23 cellular contexts compared by ENCODE assay signal in the genomic region with DNA sequence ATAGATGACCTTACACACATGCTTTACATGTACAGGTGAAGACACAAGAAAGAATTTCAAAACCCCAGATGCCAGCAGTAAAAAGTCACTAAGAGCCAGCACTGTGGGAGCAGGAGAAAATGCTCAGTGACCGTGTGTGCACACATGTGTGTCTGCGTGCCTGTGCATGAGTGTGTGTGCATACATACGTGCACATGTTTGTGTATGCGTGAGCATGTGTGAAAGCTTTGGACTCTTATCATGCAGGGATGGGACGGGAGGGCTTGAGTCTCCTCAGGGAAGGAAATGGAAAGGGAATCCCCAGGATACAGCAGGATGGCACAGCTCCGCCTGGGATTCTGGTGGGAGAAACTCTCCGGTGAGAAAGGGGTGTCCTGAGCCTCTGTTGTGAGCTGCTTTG.
DNase-seq lines count a peak whose midpoint lies in the region; ATAC-seq, FAIRE-seq and TF ChIP-seq lines count a peak whose summit lies in the region.
"Had no signal": no experiment of that assay in that cellular context is flagged by ENCODE, and none has a peak within 500 bp of the region (broad histone marks: within the 10 kb centered on the region; RNA-seq: fewer than 3 reads in every experiment).

No MANE protein-coding gene starts in this region.

- dilution Hi-C loops in mammary epithelial cell (cut with HindIII; ENCODE audit: low sequenced_read_pairs), result no loop called here

- no peak for TF ChIP-seq EP300 in sigmoid colon (IDR thresholded peaks at IDR 0.05)

- H3K4me1 ChIP-seq in kidney (ENCODE audit: control insufficient read depth in 1 of 2, insufficient read depth in 1 of 2, low read depth in 1 of 2, low read length in 2 of 2) (no peaks in the 10 kb centered on the region), sigmoid colon (peaks cover 0 to 5% (median 0%) of the 10 kb centered on the region in 4 donors), mammary epithelial cell (ENCODE audit: insufficient read depth, low read length) (no peaks in the 10 kb centered on the region)
- H3K4me1 ChIP-seq: A549 had no signal

- H3K79me2 ChIP-seq in mammary epithelial cell (ENCODE audit: insufficient read depth, low read length), result no peaks in the 10 kb centered on the region

- ATAC-seq in GM19351 (IDR thresholded peaks at IDR 0.05; ENCODE audit: unreplicated experiment), result no peak
- ATAC-seq: Panc1 had no signal

- CTCF ChIA-PET in mammary epithelial cell (lab: Charles Lee; ENCODE audit: low non-redundant PET), result no interaction called here

- no peak for TF ChIP-seq POLR2A in sigmoid colon (IDR thresholded peaks at IDR 0.05)

- H4K20me1 ChIP-seq in mammary epithelial cell (ENCODE audit: insufficient read depth, low read length), result no peaks in the 10 kb centered on the region

- H3K4me3 ChIP-seq in WERI-Rb-1 (ENCODE audit: low read depth, low read length) (no peak overlapping the region), kidney (ENCODE audit: low read length in 2 of 2) (no peak overlapping the region), sigmoid colon (no peak overlapping the region), mammary epithelial cell (replicated peaks in 1 of 3; ENCODE audit: insufficient read depth in 1 of 3, low read depth in 2 of 3, low read length in 3 of 3) (no peak overlapping the region)
- H3K4me3 ChIP-seq: A549 had no signal

- 90 to 92% methylated on average over 7 of the region's 7 CpGs for WGBS in sigmoid colon, 2 donors
- 82% methylated on average over 7 of the region's 7 CpGs for WGBS in mammary epithelial cell (ENCODE audit: low coverage, missing lambda C conversion rate)

- intact Hi-C loops in kidney (cut with DNase I) (no loop called here), sigmoid colon (cut with DNase I) (no loop called here), mammary epithelial cell (cut with micrococcal nuclease) (no loop called here)

- in situ Hi-C loops in mammary epithelial cell (cut with MboI; ENCODE audit: low sequenced_read_pairs in 2 of 2), result no loop called here

- no peaks in the 10 kb centered on the region for H3K27me3 ChIP-seq in WERI-Rb-1 (ENCODE audit: insufficient read depth, low read depth, severe bottlenecking)
- H3K27me3 ChIP-seq in sigmoid colon, result peaks cover 0 to 8% (median 0%) of the 10 kb centered on the region in 3 donors
- no peaks in the 10 kb centered on the region for H3K27me3 ChIP-seq in mammary epithelial cell (ENCODE audit: insufficient read depth, low read length)

- H3K4me2 ChIP-seq in mammary epithelial cell (ENCODE audit: insufficient read depth, low read depth, low read length), result no peak overlapping the region
- H3K4me2 ChIP-seq: A549, KMS-11 had no signal

- H3K36me3 ChIP-seq in WERI-Rb-1, result no peaks in the 10 kb centered on the region
- no peaks in the 10 kb centered on the region for H3K36me3 ChIP-seq in kidney (ENCODE audit: control insufficient read depth in 1 of 2, insufficient read depth in 2 of 2, low read length in 2 of 2)
- H3K36me3 ChIP-seq in sigmoid colon, result no peaks in the 10 kb centered on the region
- H3K36me3 ChIP-seq in mammary epithelial cell (ENCODE audit: insufficient read depth, low read length), result no peaks in the 10 kb centered on the region

- no peak overlapping the region for H3K27ac ChIP-seq in WERI-Rb-1
- no peak overlapping the region for H3K27ac ChIP-seq in kidney (ENCODE audit: low read depth in 2 of 2, low read length in 2 of 2)
- no peak overlapping the region for H3K27ac ChIP-seq in sigmoid colon
- H3K27ac ChIP-seq in mammary epithelial cell (ENCODE audit: insufficient read depth, low read depth, low read length), result no peak overlapping the region
- H3K27ac ChIP-seq: A549, KMS-11 had no signal

- no peak for FAIRE-seq in kidney (lab: Jason Lieb, UNC)
- FAIRE-seq: A549, G401.6, GM12892, GM18507, H1 had no signal

- no TSS peak for BruUV-seq in mammary epithelial cell (replicated peaks; lab: Mats Ljungman, UMichigan)

- H3K9ac ChIP-seq in kidney (ENCODE audit: low read length in 2 of 2), result no peak overlapping the region
- no peak overlapping the region for H3K9ac ChIP-seq in mammary epithelial cell (ENCODE audit: insufficient read depth, low read length)
- H3K9ac ChIP-seq: KMS-11 had no signal

- peak; percentile 44 for DNase-seq in activated effector memory CD4-positive, alpha-beta T cell treated with anti-CD3 and anti-CD28 coated beads, Interleukin-2, amount 50 U/mL, for 16 hours
- no peak for DNase-seq in activated effector memory CD4-positive, alpha-beta T cell treated with Interleukin-2 at 50 U/mL for 16 hours
- DNase-seq in WERI-Rb-1 (peak; percentile 2), kidney (peak; percentile 32), sigmoid colon (peak; percentile 46), mammary epithelial cell (no peak), GM19238 (ENCODE audit: insufficient read length, low spot score) (no peak)
- DNase-seq: IMR-90; NCI-H1105; NCI-H146; NCI-H2029 treated with DMSO at 0.1 percent for 48 hours; NCI-H226; NCI-H524; NCI-H774; NK-92 treated with Interleukin-12 subunit alpha and Interleukin-12 subunit beta, amount 100 ng/mL, for 24 hours had no signal

- H2AFZ ChIP-seq in mammary epithelial cell (ENCODE audit: low read depth, low read length), result no peak overlapping the region

- TF ChIP-seq CTCF in WERI-Rb-1 (IDR thresholded peaks at IDR 0.05; ENCODE audit: low read depth, low read length) (no peak), kidney (IDR thresholded peaks at IDR 0.05; ENCODE audit: borderline replicate concordance, extremely low read depth, insufficient read depth) (no peak), sigmoid colon (IDR thresholded peaks at IDR 0.05) (no peak), mammary epithelial cell (conservative IDR thresholded peaks at IDR 0.05 in 1 of 2, IDR thresholded peaks at IDR 0.05 in 1 of 2; ENCODE audit: extremely low read depth in 1 of 2, insufficient read depth in 1 of 2, low read depth in 1 of 2, low read length in 2 of 2) (no peak)

- no peaks in the 10 kb centered on the region for H3K9me3 ChIP-seq in WERI-Rb-1 (ENCODE audit: severe bottlenecking)
- no peaks in the 10 kb centered on the region for H3K9me3 ChIP-seq in kidney (ENCODE audit: control insufficient read depth in 1 of 2, low read length in 2 of 2)
- H3K9me3 ChIP-seq in sigmoid colon, result no peaks in the 10 kb centered on the region
- H3K9me3 ChIP-seq in mammary epithelial cell (replicated peaks; ENCODE audit: insufficient read depth, low read length), result peaks cover 42% of the 10 kb centered on the region
- H3K9me3 ChIP-seq: A549 had no signal

Comparison
In these comparisons a context has a peak if more than half of its experiments do, and no peak if none do; other contexts are left out.
1. DNase-seq: peak in activated effector memory CD4-positive, alpha-beta T cell treated with anti-CD3 and anti-CD28 coated beads, Interleukin-2, amount 50 U/mL, for 16 hours (single experiment), WERI-Rb-1 (single experiment), kidney (single experiment) and sigmoid colon (single experiment); none in activated effector memory CD4-positive, alpha-beta T cell treated with Interleukin-2 at 50 U/mL for 16 hours (single experiment), mammary epithelial cell (single experiment) and GM19238 (single experiment).